Comparison of ENCODE assay signal across 1 cellular context in genomic region chr7:26151953-26152781, GRCh38.
TF ChIP-seq lines count a peak whose summit lies in the region.

NFE2L3 (plus strand) TSS chr7:26152198; CDS start chr7:26152499, 301 bp downstream.

TF ChIP-seq in K562, 482 proteins besides CTCF, POLR2A, EP300 and RAD21 (continued from another document):
- TF ChIP-seq ZBTB7A (IDR thresholded peaks at IDR 0.05; ENCODE audit: borderline replicate concordance, control insufficient read depth, low read depth, low read length) (peak; percentile 80; the same call in 1 of the 2 replicates), SREBF2 (CRISPR knock-in tag; IDR thresholded peaks at IDR 0.05) (no peak), ZC3H4 (CRISPR knock-in tag; IDR thresholded peaks at IDR 0.05; ENCODE audit: borderline replicate concordance) (no peak), RBFOX2 (IDR thresholded peaks at IDR 0.05; ENCODE audit: low read depth, low read length) (peak; percentile 79), CREBBP (IDR thresholded peaks at IDR 0.05; ENCODE audit: low read depth, low read length) (no peak), SIX5 (IDR thresholded peaks at IDR 0.05; ENCODE audit: borderline replicate concordance in 1 of 2, insufficient read depth in 1 of 2, low read depth in 1 of 2, low read length in 2 of 2) (no peak), CCNT2 (IDR thresholded peaks at IDR 0.05; ENCODE audit: borderline replicate concordance, extremely low read depth, insufficient read length, low read depth, low read length) (peak; percentile 60), OTX1 (CRISPR knock-in tag; IDR thresholded peaks at IDR 0.05) (no peak; the same call in 1 of the 2 replicates), ZNF398 (CRISPR knock-in tag; IDR thresholded peaks at IDR 0.05) (no peak), U2AF2 (optimal IDR thresholded peaks at IDR 0.05; ENCODE audit: low read depth, low read length) (no peak), ZNF586 (CRISPR knock-in tag; conservative IDR thresholded peaks at IDR 0.05) (0 out of 2 replicates have a peak, but pooled peaks have one; percentile 33), NEUROD1 (IDR thresholded peaks at IDR 0.05; ENCODE audit: borderline replicate concordance, low read depth, low read length, partially characterized antibody) (no peak), TAF1 (IDR thresholded peaks at IDR 0.05; ENCODE audit: control insufficient read depth, extremely low read depth, insufficient read depth, low read length, severe bottlenecking) (peak; percentile 21), ELK1 (CRISPR knock-in tag; IDR thresholded peaks at IDR 0.05) (no peak), POU5F1 (IDR thresholded peaks at IDR 0.05; ENCODE audit: borderline replicate concordance, low read depth, low read length, partially characterized antibody) (no peak), MTA1 (IDR thresholded peaks at IDR 0.05; ENCODE audit: borderline replicate concordance) (no peak), RCOR1 (IDR thresholded peaks at IDR 0.05; ENCODE audit: borderline replicate concordance in 1 of 2, low read depth in 2 of 2, low read length in 2 of 2) (0 out of 4 replicates have a peak, but pooled peaks of 1 of the 2 experiments have one; percentile 12), ID3 (CRISPR knock-in tag; IDR thresholded peaks at IDR 0.05) (no peak), ID3 (tag; IDR thresholded peaks at IDR 0.05) (0 out of 2 replicates have a peak, but pooled peaks have one; percentile 51), ELF1 (tag; IDR thresholded peaks at IDR 0.05) (peak; percentile 52)
- TF ChIP-seq, protein P1, sequence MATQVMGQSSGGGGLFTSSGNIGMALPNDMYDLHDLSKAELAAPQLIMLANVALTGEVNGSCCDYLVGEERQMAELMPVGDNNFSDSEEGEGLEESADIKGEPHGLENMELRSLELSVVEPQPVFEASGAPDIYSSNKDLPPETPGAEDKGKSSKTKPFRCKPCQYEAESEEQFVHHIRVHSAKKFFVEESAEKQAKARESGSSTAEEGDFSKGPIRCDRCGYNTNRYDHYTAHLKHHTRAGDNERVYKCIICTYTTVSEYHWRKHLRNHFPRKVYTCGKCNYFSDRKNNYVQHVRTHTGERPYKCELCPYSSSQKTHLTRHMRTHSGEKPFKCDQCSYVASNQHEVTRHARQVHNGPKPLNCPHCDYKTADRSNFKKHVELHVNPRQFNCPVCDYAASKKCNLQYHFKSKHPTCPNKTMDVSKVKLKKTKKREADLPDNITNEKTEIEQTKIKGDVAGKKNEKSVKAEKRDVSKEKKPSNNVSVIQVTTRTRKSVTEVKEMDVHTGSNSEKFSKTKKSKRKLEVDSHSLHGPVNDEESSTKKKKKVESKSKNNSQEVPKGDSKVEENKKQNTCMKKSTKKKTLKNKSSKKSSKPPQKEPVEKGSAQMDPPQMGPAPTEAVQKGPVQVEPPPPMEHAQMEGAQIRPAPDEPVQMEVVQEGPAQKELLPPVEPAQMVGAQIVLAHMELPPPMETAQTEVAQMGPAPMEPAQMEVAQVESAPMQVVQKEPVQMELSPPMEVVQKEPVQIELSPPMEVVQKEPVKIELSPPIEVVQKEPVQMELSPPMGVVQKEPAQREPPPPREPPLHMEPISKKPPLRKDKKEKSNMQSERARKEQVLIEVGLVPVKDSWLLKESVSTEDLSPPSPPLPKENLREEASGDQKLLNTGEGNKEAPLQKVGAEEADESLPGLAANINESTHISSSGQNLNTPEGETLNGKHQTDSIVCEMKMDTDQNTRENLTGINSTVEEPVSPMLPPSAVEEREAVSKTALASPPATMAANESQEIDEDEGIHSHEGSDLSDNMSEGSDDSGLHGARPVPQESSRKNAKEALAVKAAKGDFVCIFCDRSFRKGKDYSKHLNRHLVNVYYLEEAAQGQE (CRISPR knock-in tag; IDR thresholded peaks at IDR 0.05; ENCODE audit: low read depth) = no peak
- TF ChIP-seq, protein P2, sequence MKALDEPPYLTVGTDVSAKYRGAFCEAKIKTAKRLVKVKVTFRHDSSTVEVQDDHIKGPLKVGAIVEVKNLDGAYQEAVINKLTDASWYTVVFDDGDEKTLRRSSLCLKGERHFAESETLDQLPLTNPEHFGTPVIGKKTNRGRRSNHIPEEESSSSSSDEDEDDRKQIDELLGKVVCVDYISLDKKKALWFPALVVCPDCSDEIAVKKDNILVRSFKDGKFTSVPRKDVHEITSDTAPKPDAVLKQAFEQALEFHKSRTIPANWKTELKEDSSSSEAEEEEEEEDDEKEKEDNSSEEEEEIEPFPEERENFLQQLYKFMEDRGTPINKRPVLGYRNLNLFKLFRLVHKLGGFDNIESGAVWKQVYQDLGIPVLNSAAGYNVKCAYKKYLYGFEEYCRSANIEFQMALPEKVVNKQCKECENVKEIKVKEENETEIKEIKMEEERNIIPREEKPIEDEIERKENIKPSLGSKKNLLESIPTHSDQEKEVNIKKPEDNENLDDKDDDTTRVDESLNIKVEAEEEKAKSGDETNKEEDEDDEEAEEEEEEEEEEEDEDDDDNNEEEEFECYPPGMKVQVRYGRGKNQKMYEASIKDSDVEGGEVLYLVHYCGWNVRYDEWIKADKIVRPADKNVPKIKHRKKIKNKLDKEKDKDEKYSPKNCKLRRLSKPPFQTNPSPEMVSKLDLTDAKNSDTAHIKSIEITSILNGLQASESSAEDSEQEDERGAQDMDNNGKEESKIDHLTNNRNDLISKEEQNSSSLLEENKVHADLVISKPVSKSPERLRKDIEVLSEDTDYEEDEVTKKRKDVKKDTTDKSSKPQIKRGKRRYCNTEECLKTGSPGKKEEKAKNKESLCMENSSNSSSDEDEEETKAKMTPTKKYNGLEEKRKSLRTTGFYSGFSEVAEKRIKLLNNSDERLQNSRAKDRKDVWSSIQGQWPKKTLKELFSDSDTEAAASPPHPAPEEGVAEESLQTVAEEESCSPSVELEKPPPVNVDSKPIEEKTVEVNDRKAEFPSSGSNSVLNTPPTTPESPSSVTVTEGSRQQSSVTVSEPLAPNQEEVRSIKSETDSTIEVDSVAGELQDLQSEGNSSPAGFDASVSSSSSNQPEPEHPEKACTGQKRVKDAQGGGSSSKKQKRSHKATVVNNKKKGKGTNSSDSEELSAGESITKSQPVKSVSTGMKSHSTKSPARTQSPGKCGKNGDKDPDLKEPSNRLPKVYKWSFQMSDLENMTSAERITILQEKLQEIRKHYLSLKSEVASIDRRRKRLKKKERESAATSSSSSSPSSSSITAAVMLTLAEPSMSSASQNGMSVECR (CRISPR knock-in tag; IDR thresholded peaks at IDR 0.05) = peak; percentile 8; the same call in 1 of the 2 replicates
- TF ChIP-seq, protein P3, sequence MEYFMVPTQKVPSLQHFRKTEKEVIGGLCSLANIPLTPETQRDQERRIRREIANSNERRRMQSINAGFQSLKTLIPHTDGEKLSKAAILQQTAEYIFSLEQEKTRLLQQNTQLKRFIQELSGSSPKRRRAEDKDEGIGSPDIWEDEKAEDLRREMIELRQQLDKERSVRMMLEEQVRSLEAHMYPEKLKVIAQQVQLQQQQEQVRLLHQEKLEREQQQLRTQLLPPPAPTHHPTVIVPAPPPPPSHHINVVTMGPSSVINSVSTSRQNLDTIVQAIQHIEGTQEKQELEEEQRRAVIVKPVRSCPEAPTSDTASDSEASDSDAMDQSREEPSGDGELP (CRISPR knock-in tag; IDR thresholded peaks at IDR 0.05; ENCODE audit: borderline replicate concordance) = peak; percentile 17; the same call in 1 of the 2 replicates
- TF ChIP-seq, protein P4, sequence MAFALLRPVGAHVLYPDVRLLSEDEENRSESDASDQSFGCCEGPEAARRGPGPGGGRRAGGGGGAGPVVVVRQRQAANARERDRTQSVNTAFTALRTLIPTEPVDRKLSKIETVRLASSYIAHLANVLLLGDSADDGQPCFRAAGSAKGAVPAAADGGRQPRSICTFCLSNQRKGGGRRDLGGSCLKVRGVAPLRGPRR (CRISPR knock-in tag; IDR thresholded peaks at IDR 0.05) = 0 out of 2 replicates have a peak, but pooled peaks have one; percentile 28
- TF ChIP-seq, protein P5, sequence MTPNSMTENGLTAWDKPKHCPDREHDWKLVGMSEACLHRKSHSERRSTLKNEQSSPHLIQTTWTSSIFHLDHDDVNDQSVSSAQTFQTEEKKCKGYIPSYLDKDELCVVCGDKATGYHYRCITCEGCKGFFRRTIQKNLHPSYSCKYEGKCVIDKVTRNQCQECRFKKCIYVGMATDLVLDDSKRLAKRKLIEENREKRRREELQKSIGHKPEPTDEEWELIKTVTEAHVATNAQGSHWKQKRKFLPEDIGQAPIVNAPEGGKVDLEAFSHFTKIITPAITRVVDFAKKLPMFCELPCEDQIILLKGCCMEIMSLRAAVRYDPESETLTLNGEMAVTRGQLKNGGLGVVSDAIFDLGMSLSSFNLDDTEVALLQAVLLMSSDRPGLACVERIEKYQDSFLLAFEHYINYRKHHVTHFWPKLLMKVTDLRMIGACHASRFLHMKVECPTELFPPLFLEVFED (CRISPR knock-in tag; conservative IDR thresholded peaks at IDR 0.05) = 0 out of 2 replicates have a peak, but pooled peaks have one; percentile 28
